9 cellular contexts compared by ENCODE assay signal in the genomic region with DNA sequence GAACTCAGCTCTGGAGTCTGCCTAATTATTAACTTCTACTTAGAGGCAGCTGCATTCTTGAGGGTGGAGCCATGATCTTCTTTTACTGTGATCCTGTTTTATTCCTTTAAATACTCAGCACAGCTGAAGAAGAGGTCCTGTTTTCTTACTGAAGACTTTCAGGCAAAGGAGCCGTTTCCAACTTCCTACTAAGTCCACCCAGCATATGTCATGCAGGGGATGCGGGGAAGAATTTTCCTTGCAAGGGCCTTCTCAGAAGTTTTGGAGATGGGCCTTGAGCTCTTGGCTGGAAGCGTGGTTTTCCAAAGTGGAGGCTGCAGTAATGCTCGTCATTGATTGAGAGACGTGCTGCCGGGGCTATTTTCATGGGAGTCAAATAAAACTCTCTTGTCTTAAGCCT. TPM values are rescaled to one million over a fixed set of nuclear protein-coding genes. Genes with fewer than 3 reads are reported as not detected.
DNase-seq lines count a peak whose midpoint lies in the region; ATAC-seq, FAIRE-seq and TF ChIP-seq lines count a peak whose summit lies in the region.
"Had no signal": no experiment of that assay in that cellular context is flagged by ENCODE, and none has a peak within 500 bp of the region (broad histone marks: within the 10 kb centered on the region; RNA-seq: fewer than 3 reads in every experiment).

No MANE protein-coding gene starts in this region.

- H4K20me1 ChIP-seq in astrocyte (ENCODE audit: insufficient read depth, low read length): peaks cover 11% of the 10 kb centered on the region

- POLR2A ChIA-PET in A673 (lab: Charles Lee; ENCODE audit: low non-redundant PET): no interaction called here

- no peaks in the 10 kb centered on the region for H3K9me3 Mint-ChIP-seq in astrocyte (ENCODE audit: unreplicated experiment)
- no peaks in the 10 kb centered on the region for H3K9me3 Mint-ChIP-seq in activated T-helper 17 cell treated with anti-CD3 and anti-CD28 coated beads, Interleukin-2, amount 50 U/mL, for 72 hours
- no peaks in the 10 kb centered on the region for H3K9me3 Mint-ChIP-seq in stimulated activated memory B cell treated with anti-CD40 and anti-IgM and Interleukin-4, amounts not matched to agents 10 μg/mL and 1 μg/mL and 100 μg/mL, for 72 hours
- H3K9me3 Mint-ChIP-seq: activated T-cell treated with anti-CD3 and anti-CD28 coated beads, Interleukin-2, amount 50 U/mL, for 72 hours had no signal

- no peak overlapping the region for H2AFZ ChIP-seq in astrocyte (ENCODE audit: low read depth, low read length)

- TF ChIP-seq CTCF in A673 (conservative IDR thresholded peaks at IDR 0.05; ENCODE audit: low read depth, low read length) (no peak), astrocyte (IDR thresholded peaks at IDR 0.05; ENCODE audit: insufficient read depth, low read depth, low read length) (no peak), pancreas (IDR thresholded peaks at IDR 0.05) (no peak)

- peak overlapping the region; percentile 10 for H3K27ac ChIP-seq in A673 (ENCODE audit: low read depth, low read length, poor library complexity, severe bottlenecking)
- H3K27ac ChIP-seq in astrocyte (ENCODE audit: low read depth, low read length): no peak overlapping the region
- peak overlapping the region in 1 of 4 donors; percentile 34 for H3K27ac ChIP-seq in pancreas

- BruUV-seq in A673 (replicated peaks; lab: Mats Ljungman, UMichigan): no TSS peak

- DNase-seq in A673 (ENCODE audit: low spot score) (no peak), astrocyte (ENCODE audit: low read depth) (no peak), left cardiac atrium (peak; percentile 19), pancreas (no peak), globus pallidus (ENCODE audit: low spot score) (no peak), OCI-M1 (lab: John Stamatoyannopoulos, UW) (no peak)
- DNase-seq: activated T-cell treated with anti-CD3 and anti-CD28 coated beads, Interleukin-2, amount 50 U/mL, for 72 hours had no signal

- FAIRE-seq in astrocyte (lab: Jason Lieb, UNC): no peak
- FAIRE-seq in pancreas (lab: Jason Lieb, UNC): no peak

- peak overlapping the region; percentile 56 for H3K4me2 ChIP-seq in astrocyte (ENCODE audit: low read length)

- peaks cover 27% of the 10 kb centered on the region for H3K4me1 Mint-ChIP-seq in astrocyte (ENCODE audit: low read depth, unreplicated experiment)
- no peaks in the 10 kb centered on the region for H3K4me1 Mint-ChIP-seq in activated T-helper 17 cell treated with anti-CD3 and anti-CD28 coated beads, Interleukin-2, amount 50 U/mL, for 72 hours
- no peaks in the 10 kb centered on the region for H3K4me1 Mint-ChIP-seq in stimulated activated memory B cell treated with anti-CD40 and anti-IgM and Interleukin-4, amounts not matched to agents 10 μg/mL and 1 μg/mL and 100 μg/mL, for 72 hours

- H3K27me3 ChIP-seq in A673 (replicated peaks; ENCODE audit: insufficient read depth, low read depth, low read length, poor library complexity): no peaks in the 10 kb centered on the region
- H3K27me3 ChIP-seq in astrocyte (ENCODE audit: insufficient read depth, low read length): no peaks in the 10 kb centered on the region
- H3K27me3 ChIP-seq in pancreas: no peaks in the 10 kb centered on the region

- H3K4me1 ChIP-seq in A673 (ENCODE audit: insufficient read depth, low read length, poor library complexity, severe bottlenecking) (peaks cover 30% of the 10 kb centered on the region), astrocyte (ENCODE audit: insufficient read depth, low read length) (peaks cover 5% of the 10 kb centered on the region), pancreas (no peaks in the 10 kb centered on the region)

- H3K79me2 ChIP-seq in astrocyte (ENCODE audit: insufficient read depth, low read length): peaks cover 77% of the 10 kb centered on the region

- peak overlapping the region; percentile 7 for H3K9ac ChIP-seq in astrocyte (ENCODE audit: low read length)

- peak; percentile 51 to 74 for ATAC-seq in left cardiac atrium
- peak in 3 of 4 donors; percentile 26 to 51 (median 41) for ATAC-seq in pancreas
- ATAC-seq in activated T-helper 17 cell treated with anti-CD3 and anti-CD28 coated beads, Interleukin-2, amount 50 U/mL, for 72 hours (replicated peaks): no peak
- ATAC-seq in stimulated activated memory B cell treated with anti-CD40 and anti-IgM and Interleukin-4, amounts not matched to agents 10 μg/mL and 1 μg/mL and 100 μg/mL, for 72 hours: no peak
- ATAC-seq: activated T-cell treated with anti-CD3 and anti-CD28 coated beads, Interleukin-2, amount 50 U/mL, for 72 hours had no signal

- no peaks in the 10 kb centered on the region for H3K36me3 Mint-ChIP-seq in astrocyte (ENCODE audit: low read depth, unreplicated experiment)
- H3K36me3 Mint-ChIP-seq in activated T-helper 17 cell treated with anti-CD3 and anti-CD28 coated beads, Interleukin-2, amount 50 U/mL, for 72 hours (ENCODE audit: low read depth): no peaks in the 10 kb centered on the region
- H3K36me3 Mint-ChIP-seq in stimulated activated memory B cell treated with anti-CD40 and anti-IgM and Interleukin-4, amounts not matched to agents 10 μg/mL and 1 μg/mL and 100 μg/mL, for 72 hours: no peaks in the 10 kb centered on the region

- H3K36me3 ChIP-seq in A673 (ENCODE audit: insufficient read depth, low read length, poor library complexity, severe bottlenecking) (no peaks in the 10 kb centered on the region), astrocyte (ENCODE audit: insufficient read depth, low read length) (no peaks in the 10 kb centered on the region), pancreas (no peaks in the 10 kb centered on the region)

- intact Hi-C loops in A673 (cut with micrococcal nuclease; ENCODE audit: unreplicated experiment): no loop called here
- intact Hi-C loops in left cardiac atrium (cut with DNase I): no loop called here
- intact Hi-C loops in pancreas (cut with DNase I): no loop called here

- WGBS in pancreas, 2 donors: 24 to 26% methylated on average over 6 of the region's 6 CpGs

- H3K4me3 ChIP-seq in A673 (ENCODE audit: low read depth, low read length, poor library complexity, severe bottlenecking) (no peak overlapping the region), astrocyte (ENCODE audit: insufficient read depth, low read depth, low read length) (no peak overlapping the region), pancreas (no peak overlapping the region)

- H3K9me3 ChIP-seq in A673 (ENCODE audit: low read depth, low read length, poor library complexity, severe bottlenecking): no peaks in the 10 kb centered on the region
- H3K9me3 ChIP-seq in astrocyte (ENCODE audit: insufficient read depth, low read depth, low read length): no peaks in the 10 kb centered on the region
- H3K9me3 ChIP-seq in pancreas: no peaks in the 10 kb centered on the region

- no peak overlapping the region for H3K4me3 Mint-ChIP-seq in astrocyte (ENCODE audit: unreplicated experiment)
- H3K4me3 Mint-ChIP-seq in activated T-helper 17 cell treated with anti-CD3 and anti-CD28 coated beads, Interleukin-2, amount 50 U/mL, for 72 hours: no peak overlapping the region
- no peak overlapping the region for H3K4me3 Mint-ChIP-seq in stimulated activated memory B cell treated with anti-CD40 and anti-IgM and Interleukin-4, amounts not matched to agents 10 μg/mL and 1 μg/mL and 100 μg/mL, for 72 hours
- H3K4me3 Mint-ChIP-seq: activated T-cell treated with anti-CD3 and anti-CD28 coated beads, Interleukin-2, amount 50 U/mL, for 72 hours had no signal

- H3K27ac Mint-ChIP-seq in astrocyte (ENCODE audit: unreplicated experiment): no peak overlapping the region
- H3K27ac Mint-ChIP-seq in activated T-helper 17 cell treated with anti-CD3 and anti-CD28 coated beads, Interleukin-2, amount 50 U/mL, for 72 hours: no peak overlapping the region
- H3K27ac Mint-ChIP-seq in stimulated activated memory B cell treated with anti-CD40 and anti-IgM and Interleukin-4, amounts not matched to agents 10 μg/mL and 1 μg/mL and 100 μg/mL, for 72 hours: no peak overlapping the region
- H3K27ac Mint-ChIP-seq: activated T-cell treated with anti-CD3 and anti-CD28 coated beads, Interleukin-2, amount 50 U/mL, for 72 hours had no signal

- no peaks in the 10 kb centered on the region for H3K27me3 Mint-ChIP-seq in astrocyte (ENCODE audit: low read depth, unreplicated experiment)
- peaks cover 4% of the 10 kb centered on the region for H3K27me3 Mint-ChIP-seq in activated T-helper 17 cell treated with anti-CD3 and anti-CD28 coated beads, Interleukin-2, amount 50 U/mL, for 72 hours
- peaks cover 17% of the 10 kb centered on the region for H3K27me3 Mint-ChIP-seq in stimulated activated memory B cell treated with anti-CD40 and anti-IgM and Interleukin-4, amounts not matched to agents 10 μg/mL and 1 μg/mL and 100 μg/mL, for 72 hours

- CTCF ChIA-PET in A673 (lab: Charles Lee): no interaction called here

RNA-seq across cellular contexts. Expression of a gene that starts 27.8 kb away (rescaled TPM):
- 13.0 and 15.8 TPM in 2 replicates for total RNA-seq in A673 (2021)
- total RNA-seq in astrocyte: 30.5 and 38.4 TPM in 2 replicates
- total RNA-seq in left cardiac atrium: 10 to 100 TPM in 1 of 2 donors, 1 to 10 TPM in 1; 7.5 to 14.3 TPM
- total RNA-seq in pancreas: 1 to 10 TPM in 2 of 6 donors, under 1 TPM in 4; 0.41 to 1.6 (median 0.88) TPM
- polyA plus RNA-seq in pancreas: under 1 TPM; 0.49 to 0.59 TPM
- total RNA-seq in activated T-helper 17 cell treated with anti-CD3 and anti-CD28 coated beads, Interleukin-2, amount 50 U/mL, for 72 hours: under 1 TPM; 0.11 to 0.32 TPM

Comparison
In these comparisons a context has a peak if more than half of its experiments do, and no peak if none do; other contexts are left out.
1. ATAC-seq: peak in left cardiac atrium (2 of 2) and pancreas (3 of 4); none in activated T-helper 17 cell treated with anti-CD3 and anti-CD28 coated beads, Interleukin-2, amount 50 U/mL, for 72 hours (single experiment) and stimulated activated memory B cell treated with anti-CD40 and anti-IgM and Interleukin-4, amounts not matched to agents 10 μg/mL and 1 μg/mL and 100 μg/mL, for 72 hours (single experiment).